In the genomic region with DNA sequence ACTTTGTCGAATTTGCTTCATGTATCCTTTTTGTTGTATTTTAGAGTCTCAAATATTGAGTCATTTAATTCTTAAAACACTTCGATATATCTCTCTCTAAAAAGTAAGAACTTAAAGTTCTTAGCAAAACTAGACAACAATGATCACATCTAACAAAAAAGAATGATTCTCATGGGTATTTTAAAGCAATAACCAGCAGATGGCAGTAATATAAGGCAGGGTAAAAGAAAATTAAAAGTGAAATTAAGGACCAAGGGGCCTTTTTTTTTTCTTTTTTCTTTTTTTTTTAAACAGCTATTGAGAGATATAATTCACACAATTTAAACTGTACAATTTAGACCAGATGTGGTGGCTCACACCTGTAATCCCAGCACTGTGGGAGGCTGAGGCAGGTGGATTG, we compare ENCODE assay signal across 9 cellular contexts. TPM values are rescaled to one million over a fixed set of nuclear protein-coding genes. Genes with fewer than 3 reads are reported as not detected.
DNase-seq lines count a peak whose midpoint lies in the region; ATAC-seq, FAIRE-seq and TF ChIP-seq lines count a peak whose summit lies in the region.
"Had no signal": no experiment of that assay in that cellular context is flagged by ENCODE, and none has a peak within 500 bp of the region (broad histone marks: within the 10 kb centered on the region; RNA-seq: fewer than 3 reads in every experiment).

No MANE protein-coding gene starts in this region.

- DNase-seq in OCI-M1 (lab: John Stamatoyannopoulos, UW) (peak; percentile 51), esophagus muscularis mucosa (ENCODE audit: extremely low spot score) (no peak), testis (no peak), mesenteric fat pad (ENCODE audit: low spot score) (no peak)
- no peak for DNase-seq in stimulated activated CD4-positive, alpha-beta T cell treated with anti-CD3 and anti-CD28 coated beads, Interleukin-2, amount 100 ng/mL, for 48 hours
- DNase-seq: activated effector memory CD4-positive, alpha-beta T cell treated with anti-CD3 and anti-CD28 coated beads, Interleukin-2, amount 50 U/mL, for 16 hours had no signal

- H3K4me3 ChIP-seq in esophagus muscularis mucosa (no peak overlapping the region), testis (no peak overlapping the region)

- H3K27ac ChIP-seq in esophagus muscularis mucosa (replicated peaks in 1 of 4) = no peak overlapping the region
- H3K27ac ChIP-seq in testis = no peak overlapping the region

- intact Hi-C loops in esophagus muscularis mucosa (cut with DNase I) (loop anchor here (2.0 kb wide), 1 partner anchor 125 kb away; no protein-coding TSS in a partner anchor), testis (cut with DNase I; ENCODE audit: low total_unique reads) (no loop called here)

- H3K36me3 ChIP-seq in esophagus muscularis mucosa = no peaks in the 10 kb centered on the region
- no peaks in the 10 kb centered on the region for H3K36me3 ChIP-seq in testis (ENCODE audit: low read depth, missing control alignments)

- H3K4me1 ChIP-seq in esophagus muscularis mucosa (no peaks in the 10 kb centered on the region), testis (no peaks in the 10 kb centered on the region)

- WGBS in esophagus muscularis mucosa = 95% methylated on average over 2 of the region's 2 CpGs
- 86 to 92% methylated on average over 2 of the region's 2 CpGs for WGBS in testis, 2 donors

- H3K27me3 ChIP-seq in esophagus muscularis mucosa = no peaks in the 10 kb centered on the region
- no peaks in the 10 kb centered on the region for H3K27me3 ChIP-seq in testis

- TF ChIP-seq EP300 in esophagus muscularis mucosa (IDR thresholded peaks at IDR 0.05) = no peak

- ATAC-seq in GM18511 (IDR thresholded peaks at IDR 0.05; ENCODE audit: unreplicated experiment) = no peak

- TF ChIP-seq POLR2A in esophagus muscularis mucosa (IDR thresholded peaks at IDR 0.05; ENCODE audit: low read depth) (no peak), testis (IDR thresholded peaks at IDR 0.05) (no peak)

- peak; percentile 68 for FAIRE-seq in A204.1 (lab: Jason Lieb, UNC)
- peak; percentile 93 for FAIRE-seq in G401.6 (lab: Jason Lieb, UNC)

- TF ChIP-seq CTCF in esophagus muscularis mucosa (IDR thresholded peaks at IDR 0.05) = peak in 2 of 3 experiments; percentile 18 to 43
- peak in 1 of 3 experiments; percentile 18 for TF ChIP-seq CTCF in testis (IDR thresholded peaks at IDR 0.05)

- H3K9me3 ChIP-seq in esophagus muscularis mucosa (no peaks in the 10 kb centered on the region), testis (no peaks in the 10 kb centered on the region)

RNA-seq across cellular contexts. Expression of gene AOX1, which starts 9.9 kb away (rescaled TPM):
- total RNA-seq in esophagus muscularis mucosa = 100 to 1,000 TPM in 1 of 4 donors, 10 to 100 TPM in 3; 54.0 to 113 (median 81.9) TPM
- total RNA-seq in testis = 10 to 100 TPM; 28.7 to 29.4 TPM
- 34.1 TPM for polyA plus RNA-seq in testis (ENCODE audit: insufficient read depth, low read depth, low replicate concordance)
- total RNA-seq in mesenteric fat pad = 220 TPM

RNA-seq across cellular contexts. Expression of gene SGO2, which starts 50.0 kb away (rescaled TPM):
- 1 to 10 TPM in 3 of 4 donors, under 1 TPM in 1; 0.71 to 2.5 (median 1.9) TPM for total RNA-seq in esophagus muscularis mucosa
- total RNA-seq in testis = 10 to 100 TPM; 25.1 to 46.0 TPM
- polyA plus RNA-seq in testis (ENCODE audit: insufficient read depth, low read depth, low replicate concordance) = 11.9 TPM
- total RNA-seq in mesenteric fat pad = 1.5 TPM

Comparison
In these comparisons a context has a peak if more than half of its experiments do, and no peak if none do; other contexts are left out.
1. RNA of gene SGO2, which starts 50.0 kb away (total RNA-seq): 25.1 to 46.0 TPM in testis; 0.71 to 2.5 TPM in esophagus muscularis mucosa and 1.5 TPM in mesenteric fat pad (single experiment); every median in the first group is over 4 times any median in the second.